ENCODE assay signal across 1 cellular context in the genomic region with DNA sequence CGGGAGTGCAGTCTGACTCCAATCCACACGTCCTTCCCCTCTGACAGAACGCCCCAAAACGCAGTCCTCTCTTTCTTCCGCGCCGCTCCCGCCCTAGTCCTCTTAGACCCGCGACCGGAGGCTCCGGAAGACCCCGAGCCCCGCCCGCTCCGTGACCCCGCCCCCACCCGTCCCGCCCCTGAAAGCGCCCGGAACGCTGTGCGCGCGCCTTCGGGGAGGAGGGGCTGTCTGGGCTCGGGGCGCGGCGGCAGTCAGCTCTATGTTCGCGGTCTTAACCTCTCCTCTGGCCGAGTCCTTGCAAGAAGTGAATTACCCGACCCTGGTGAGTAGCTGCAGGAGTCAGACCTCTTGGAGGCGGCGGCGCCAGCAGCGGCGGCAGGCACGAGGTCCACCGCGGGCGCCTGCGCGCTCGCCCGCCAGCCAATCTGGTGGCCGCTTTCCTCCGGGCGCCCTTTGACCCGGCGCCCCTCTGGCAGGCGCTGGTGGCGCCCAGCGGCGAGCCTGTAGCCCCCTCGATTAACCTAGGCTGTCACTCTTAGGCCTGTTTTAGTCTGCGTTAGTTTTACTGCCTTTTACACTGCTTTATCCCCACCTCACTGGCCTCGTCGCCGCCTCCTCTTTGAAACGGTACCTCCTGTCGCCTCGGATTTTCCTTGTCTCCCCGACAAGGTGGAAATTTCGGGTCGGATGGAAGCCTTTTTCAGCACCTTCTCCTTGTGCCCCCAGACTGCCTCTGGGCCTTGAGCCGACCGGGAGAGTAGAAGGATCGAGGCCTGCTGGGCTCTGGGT.
A peak's percentile ranks its signal among the peaks of the same experiment; 100 is the strongest.
TF ChIP-seq lines count a peak whose summit lies in the region.

A gene with protein sequence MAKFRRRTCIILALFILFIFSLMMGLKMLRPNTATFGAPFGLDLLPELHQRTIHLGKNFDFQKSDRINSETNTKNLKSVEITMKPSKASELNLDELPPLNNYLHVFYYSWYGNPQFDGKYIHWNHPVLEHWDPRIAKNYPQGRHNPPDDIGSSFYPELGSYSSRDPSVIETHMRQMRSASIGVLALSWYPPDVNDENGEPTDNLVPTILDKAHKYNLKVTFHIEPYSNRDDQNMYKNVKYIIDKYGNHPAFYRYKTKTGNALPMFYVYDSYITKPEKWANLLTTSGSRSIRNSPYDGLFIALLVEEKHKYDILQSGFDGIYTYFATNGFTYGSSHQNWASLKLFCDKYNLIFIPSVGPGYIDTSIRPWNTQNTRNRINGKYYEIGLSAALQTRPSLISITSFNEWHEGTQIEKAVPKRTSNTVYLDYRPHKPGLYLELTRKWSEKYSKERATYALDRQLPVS (plus strand): TSS at position 219 of the 789 bp plus-strand sequence. CDS start 8,905 bp downstream, outside the sequence.

TF ChIP-seq in HepG2, 621 proteins besides CTCF, POLR2A, EP300 and RAD21 (continued from another document and continues in another):
- TF ChIP-seq DNMT3B (CRISPR knock-in tag; conservative IDR thresholded peaks at IDR 0.05): no peak
- no peak for TF ChIP-seq NFIC (IDR thresholded peaks at IDR 0.05; ENCODE audit: low read length)
- TF ChIP-seq GZF1 (CRISPR knock-in tag; IDR thresholded peaks at IDR 0.05): no peak
- TF ChIP-seq ZNF761 (CRISPR knock-in tag; conservative IDR thresholded peaks at IDR 0.05): peak; percentile 66; the same call in 1 of the 2 replicates
- no peak for TF ChIP-seq HMG20A (CRISPR knock-in tag; IDR thresholded peaks at IDR 0.05; ENCODE audit: borderline replicate concordance)
- TF ChIP-seq FOXP1 (IDR thresholded peaks at IDR 0.05): no peak
- TF ChIP-seq FOXP1 (CRISPR knock-in tag; IDR thresholded peaks at IDR 0.05): no peak
- TF ChIP-seq IRF2 (CRISPR knock-in tag; IDR thresholded peaks at IDR 0.05): 0 out of 2 replicates have a peak, but pooled peaks have one; percentile 36
- TF ChIP-seq SUZ12 (IDR thresholded peaks at IDR 0.05; ENCODE audit: low read depth, low read length): no peak
- peak; percentile 53 for TF ChIP-seq NCOR1 (IDR thresholded peaks at IDR 0.05; ENCODE audit: borderline replicate concordance, low read length)
- no peak for TF ChIP-seq XBP1 (CRISPR knock-in tag; IDR thresholded peaks at IDR 0.05)
- TF ChIP-seq KDM4B (CRISPR knock-in tag; IDR thresholded peaks at IDR 0.05): no peak
- peak; percentile 32 for TF ChIP-seq ZBTB43 (CRISPR knock-in tag; conservative IDR thresholded peaks at IDR 0.05)
- no peak for TF ChIP-seq ZNF383 (CRISPR knock-in tag; IDR thresholded peaks at IDR 0.05; ENCODE audit: borderline replicate concordance)
- TF ChIP-seq PREB (CRISPR knock-in tag; IDR thresholded peaks at IDR 0.05): no peak
- TF ChIP-seq KLF9 (CRISPR knock-in tag; IDR thresholded peaks at IDR 0.05; ENCODE audit: low read depth): no peak
- TF ChIP-seq KAT8 (CRISPR knock-in tag; IDR thresholded peaks at IDR 0.05): peak; percentile 71; the same call in 1 of the 2 replicates
- TF ChIP-seq ZNF549 (CRISPR knock-in tag; IDR thresholded peaks at IDR 0.05): no peak
- TF ChIP-seq, protein P1, sequence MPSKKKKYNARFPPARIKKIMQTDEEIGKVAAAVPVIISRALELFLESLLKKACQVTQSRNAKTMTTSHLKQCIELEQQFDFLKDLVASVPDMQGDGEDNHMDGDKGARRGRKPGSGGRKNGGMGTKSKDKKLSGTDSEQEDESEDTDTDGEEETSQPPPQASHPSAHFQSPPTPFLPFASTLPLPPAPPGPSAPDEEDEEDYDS (CRISPR knock-in tag; IDR thresholded peaks at IDR 0.05): no peak
- TF ChIP-seq, protein P2, sequence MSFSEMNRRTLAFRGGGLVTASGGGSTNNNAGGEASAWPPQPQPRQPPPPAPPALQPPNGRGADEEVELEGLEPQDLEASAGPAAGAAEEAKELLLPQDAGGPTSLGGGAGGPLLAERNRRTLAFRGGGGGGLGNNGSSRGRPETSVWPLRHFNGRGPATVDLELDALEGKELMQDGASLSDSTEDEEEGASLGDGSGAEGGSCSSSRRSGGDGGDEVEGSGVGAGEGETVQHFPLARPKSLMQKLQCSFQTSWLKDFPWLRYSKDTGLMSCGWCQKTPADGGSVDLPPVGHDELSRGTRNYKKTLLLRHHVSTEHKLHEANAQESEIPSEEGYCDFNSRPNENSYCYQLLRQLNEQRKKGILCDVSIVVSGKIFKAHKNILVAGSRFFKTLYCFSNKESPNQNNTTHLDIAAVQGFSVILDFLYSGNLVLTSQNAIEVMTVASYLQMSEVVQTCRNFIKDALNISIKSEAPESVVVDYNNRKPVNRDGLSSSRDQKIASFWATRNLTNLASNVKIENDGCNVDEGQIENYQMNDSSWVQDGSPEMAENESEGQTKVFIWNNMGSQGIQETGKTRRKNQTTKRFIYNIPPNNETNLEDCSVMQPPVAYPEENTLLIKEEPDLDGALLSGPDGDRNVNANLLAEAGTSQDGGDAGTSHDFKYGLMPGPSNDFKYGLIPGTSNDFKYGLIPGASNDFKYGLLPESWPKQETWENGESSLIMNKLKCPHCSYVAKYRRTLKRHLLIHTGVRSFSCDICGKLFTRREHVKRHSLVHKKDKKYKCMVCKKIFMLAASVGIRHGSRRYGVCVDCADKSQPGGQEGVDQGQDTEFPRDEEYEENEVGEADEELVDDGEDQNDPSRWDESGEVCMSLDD (CRISPR knock-in tag; IDR thresholded peaks at IDR 0.05; ENCODE audit: borderline replicate concordance): no peak; the same call in 1 of the 2 replicates
- peak; percentile 59 for TF ChIP-seq ARNT2 (CRISPR knock-in tag; IDR thresholded peaks at IDR 0.05; ENCODE audit: low read depth)
- TF ChIP-seq ELF3 (CRISPR knock-in tag; IDR thresholded peaks at IDR 0.05): peak; percentile 6; the same call in 1 of the 2 replicates
- no peak for TF ChIP-seq AFF4 (CRISPR knock-in tag; IDR thresholded peaks at IDR 0.05)
- TF ChIP-seq ZNF557 (CRISPR knock-in tag; IDR thresholded peaks at IDR 0.05): no peak; the same call in 1 of the 2 replicates
- TF ChIP-seq ZNF530 (CRISPR knock-in tag; IDR thresholded peaks at IDR 0.05; ENCODE audit: low read depth): no peak
- no peak for TF ChIP-seq ZNF512B (CRISPR knock-in tag; IDR thresholded peaks at IDR 0.05; ENCODE audit: borderline replicate concordance)
- no peak for TF ChIP-seq HOXA7 (CRISPR knock-in tag; IDR thresholded peaks at IDR 0.05)
- TF ChIP-seq RELA (CRISPR knock-in tag; IDR thresholded peaks at IDR 0.05): no peak
- TF ChIP-seq ZNF552 (CRISPR knock-in tag; IDR thresholded peaks at IDR 0.05; ENCODE audit: borderline replicate concordance): no peak
- no peak for TF ChIP-seq MAFF (IDR thresholded peaks at IDR 0.05; ENCODE audit: low read depth, low read length)
- 0 out of 2 replicates have a peak, but pooled peaks have one; percentile 85 for TF ChIP-seq ETS1 (CRISPR knock-in tag; IDR thresholded peaks at IDR 0.05)
- TF ChIP-seq ZNF292 (CRISPR knock-in tag; IDR thresholded peaks at IDR 0.05; ENCODE audit: borderline replicate concordance, low read depth): peak; percentile 67
- TF ChIP-seq, protein P3, sequence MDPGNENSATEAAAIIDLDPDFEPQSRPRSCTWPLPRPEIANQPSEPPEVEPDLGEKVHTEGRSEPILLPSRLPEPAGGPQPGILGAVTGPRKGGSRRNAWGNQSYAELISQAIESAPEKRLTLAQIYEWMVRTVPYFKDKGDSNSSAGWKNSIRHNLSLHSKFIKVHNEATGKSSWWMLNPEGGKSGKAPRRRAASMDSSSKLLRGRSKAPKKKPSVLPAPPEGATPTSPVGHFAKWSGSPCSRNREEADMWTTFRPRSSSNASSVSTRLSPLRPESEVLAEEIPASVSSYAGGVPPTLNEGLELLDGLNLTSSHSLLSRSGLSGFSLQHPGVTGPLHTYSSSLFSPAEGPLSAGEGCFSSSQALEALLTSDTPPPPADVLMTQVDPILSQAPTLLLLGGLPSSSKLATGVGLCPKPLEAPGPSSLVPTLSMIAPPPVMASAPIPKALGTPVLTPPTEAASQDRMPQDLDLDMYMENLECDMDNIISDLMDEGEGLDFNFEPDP (CRISPR knock-in tag; conservative IDR thresholded peaks at IDR 0.05): no peak
- TF ChIP-seq TRIM24 (CRISPR knock-in tag; IDR thresholded peaks at IDR 0.05): no peak
- TF ChIP-seq ZNF335 (CRISPR knock-in tag; IDR thresholded peaks at IDR 0.05): peak; percentile 79; the same call in 1 of the 2 replicates
- no peak for TF ChIP-seq KLF11 (CRISPR knock-in tag; IDR thresholded peaks at IDR 0.05)
- peak; percentile 50; the same call in 1 of the 2 replicates for TF ChIP-seq ZNF274 (CRISPR knock-in tag; IDR thresholded peaks at IDR 0.05)
- 0 out of 2 replicates have a peak, but pooled peaks have one; percentile 12 for TF ChIP-seq ZNF124 (CRISPR knock-in tag; IDR thresholded peaks at IDR 0.05)
- peak; percentile 83 for TF ChIP-seq YEATS4 (CRISPR knock-in tag; IDR thresholded peaks at IDR 0.05; ENCODE audit: borderline replicate concordance)
- peak; percentile 39; the same call in 1 of the 2 replicates for TF ChIP-seq HOXA3 (CRISPR knock-in tag; IDR thresholded peaks at IDR 0.05)
- no peak; the same call in 1 of the 2 replicates for TF ChIP-seq STAG1 (CRISPR knock-in tag; IDR thresholded peaks at IDR 0.05)
- no peak for TF ChIP-seq ATAD3A (CRISPR knock-in tag; IDR thresholded peaks at IDR 0.05)
